In the genomic region with DNA sequence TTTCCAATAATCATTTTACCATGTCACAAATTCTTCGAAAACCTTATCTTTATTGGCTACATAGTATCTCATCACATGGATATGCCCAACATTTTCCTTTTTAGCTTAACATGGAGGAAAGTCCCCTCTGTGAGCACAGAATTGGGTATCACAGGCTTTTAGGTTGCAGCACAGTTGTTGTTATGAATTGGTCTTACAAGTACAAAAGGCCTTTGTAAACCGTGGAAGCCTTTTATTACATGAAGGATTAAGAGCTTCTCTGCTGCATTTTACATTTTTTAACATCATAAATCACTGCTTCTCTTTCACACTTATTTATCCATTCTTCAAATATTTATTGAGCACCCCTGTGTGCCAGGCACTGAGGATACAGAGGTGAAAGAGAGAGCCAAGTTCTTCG, we compare ENCODE assay signal across 1 cellular context.
TF ChIP-seq lines count a peak whose summit lies in the region.

No MANE protein-coding gene starts in this region.

TF ChIP-seq in H1, 55 proteins besides CTCF, POLR2A, EP300 and RAD21:
- TF ChIP-seq BRCA1 (IDR thresholded peaks at IDR 0.05; ENCODE audit: low read depth, low read length), result no peak
- no peak for TF ChIP-seq SIN3A (conservative IDR thresholded peaks at IDR 0.05 in 1 of 2, IDR thresholded peaks at IDR 0.05 in 1 of 2; ENCODE audit: low read depth in 1 of 2, low read length in 2 of 2)
- TF ChIP-seq, protein P1, sequence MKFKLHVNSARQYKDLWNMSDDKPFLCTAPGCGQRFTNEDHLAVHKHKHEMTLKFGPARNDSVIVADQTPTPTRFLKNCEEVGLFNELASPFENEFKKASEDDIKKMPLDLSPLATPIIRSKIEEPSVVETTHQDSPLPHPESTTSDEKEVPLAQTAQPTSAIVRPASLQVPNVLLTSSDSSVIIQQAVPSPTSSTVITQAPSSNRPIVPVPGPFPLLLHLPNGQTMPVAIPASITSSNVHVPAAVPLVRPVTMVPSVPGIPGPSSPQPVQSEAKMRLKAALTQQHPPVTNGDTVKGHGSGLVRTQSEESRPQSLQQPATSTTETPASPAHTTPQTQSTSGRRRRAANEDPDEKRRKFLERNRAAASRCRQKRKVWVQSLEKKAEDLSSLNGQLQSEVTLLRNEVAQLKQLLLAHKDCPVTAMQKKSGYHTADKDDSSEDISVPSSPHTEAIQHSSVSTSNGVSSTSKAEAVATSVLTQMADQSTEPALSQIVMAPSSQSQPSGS (IDR thresholded peaks at IDR 0.05; ENCODE audit: low read length), result no peak
- no peak for TF ChIP-seq SIRT6 (IDR thresholded peaks at IDR 0.05; ENCODE audit: low read length)
- TF ChIP-seq JUN (IDR thresholded peaks at IDR 0.05; ENCODE audit: low read depth, low read length), result no peak
- TF ChIP-seq YY1 (IDR thresholded peaks at IDR 0.05; ENCODE audit: low read depth, low read length), result no peak
- no peak for TF ChIP-seq POLR2AphosphoS5 (IDR thresholded peaks at IDR 0.05; ENCODE audit: low read depth, low read length)
- TF ChIP-seq JUND (IDR thresholded peaks at IDR 0.05; ENCODE audit: low read length), result no peak
- no peak for TF ChIP-seq SRF (IDR thresholded peaks at IDR 0.05; ENCODE audit: low read depth, low read length)
- no peak for TF ChIP-seq TCF12 (IDR thresholded peaks at IDR 0.05; ENCODE audit: low read depth, low read length)
- TF ChIP-seq CTBP2 (IDR thresholded peaks at IDR 0.05; ENCODE audit: borderline replicate concordance, insufficient read depth, insufficient read length, low read length), result no peak
- no peak for TF ChIP-seq PHF8 (conservative IDR thresholded peaks at IDR 0.05; ENCODE audit: low read depth, low read length)
TF ChIP-seq in H1: peak in this region for 0.
